Comparison of ENCODE assay signal across 8 cellular contexts in genomic region chr6:7312616-7313504, GRCh38. TPM values are rescaled to one million over a fixed set of nuclear protein-coding genes. Genes with fewer than 3 reads are reported as not detected.
DNase-seq lines count a peak whose midpoint lies in the region; ATAC-seq, FAIRE-seq and TF ChIP-seq lines count a peak whose summit lies in the region.

SSR1 (minus strand) TSS chr6:7313199; CDS start chr6:7313120, 79 bp downstream.

- TF ChIP-seq POLR2A in HepG2 (IDR thresholded peaks at IDR 0.05; ENCODE audit: insufficient read depth in 1 of 2, low read depth in 2 of 2, low read length in 2 of 2) = peak; percentile 97 to 98

- no peaks in the 10 kb centered on the region; a peak in 1 of 5 replicates for H3K27me3 ChIP-seq in HepG2 (ENCODE audit: control insufficient read depth in 1 of 2, insufficient read depth in 2 of 2, low read length in 2 of 2)

- peak; percentile 54 for TF ChIP-seq RAD21 in HepG2 (CRISPR knock-in tag; IDR thresholded peaks at IDR 0.05)

- DNase-seq in CD14-positive monocyte (ENCODE audit: low spot score) (peak; percentile 97), NCI-H82 (lab: John Stamatoyannopoulos, UW) (peak; percentile 98), dermis microvascular lymphatic vessel endothelial cell (ENCODE audit: low read depth in 2 of 2) (peak; percentile 89 to 98), HepG2 (ENCODE audit: low spot score) (peak; percentile 95)
- peak; percentile 95 to 96 for DNase-seq in activated CD4-positive, alpha-beta T cell treated with anti-CD3 and anti-CD28 coated beads, Interleukin-2, amount 50 U/mL, for 48 hours
- DNase-seq in stimulated activated CD4-positive, alpha-beta T cell treated with anti-CD3 and anti-CD28 coated beads, Interleukin-4, amount 100 ng/mL, for 1 hour = peak; percentile 95

- CTCF ChIA-PET in HepG2 (lab: Yijun Ruan, JAX; ENCODE audit: low intra/inter-chr PET ratio, low total read pairs) = interaction anchor here (1.9 kb wide), 1 partner anchor 26 kb away, joined by 5 read pairs; no protein-coding TSS in a partner anchor

- peaks cover 8% of the 10 kb centered on the region; the same call in 1 of the 2 replicates for H4K20me1 ChIP-seq in HepG2 (ENCODE audit: insufficient read depth, low read length)

- H3K4me3 ChIP-seq in HepG2 (replicated peaks in 1 of 3; ENCODE audit: insufficient read depth in 1 of 3, low read depth in 2 of 3, low read length in 3 of 3) = peak within 1 kb of the TSS; percentile 85 to 98 (median 97)

- TF ChIP-seq EP300 in HepG2 (IDR thresholded peaks at IDR 0.05; ENCODE audit: low read depth in 2 of 2, low read length in 2 of 2) (peak in 1 of 2 experiments; percentile 67; a peak in 2 of 4 replicates), HepG2 (CRISPR knock-in tag; IDR thresholded peaks at IDR 0.05; ENCODE audit: borderline replicate concordance) (peak; percentile 81; the same call in 1 of the 2 replicates)

- peaks cover 52% of the 10 kb centered on the region for H3K79me2 ChIP-seq in HepG2 (ENCODE audit: insufficient read depth, low read length)

- no TSS peak for BruUV-seq in HepG2 (replicated peaks; lab: Mats Ljungman, UMichigan)

- ATAC-seq in GM19397 (IDR thresholded peaks at IDR 0.05; ENCODE audit: unreplicated experiment) = peak; percentile 99
- ATAC-seq in HG03571 (IDR thresholded peaks at IDR 0.05; ENCODE audit: unreplicated experiment) = peak; percentile 99
- ATAC-seq in HepG2 = peak; percentile 93

- peak within 1 kb of the TSS; percentile 90 to 97 for H3K4me3 Mint-ChIP-seq in CD14-positive monocyte

- peaks cover 69% of the 10 kb centered on the region for H3K4me1 ChIP-seq in HepG2 (ENCODE audit: insufficient read depth, low read length)

- no peaks in the 10 kb centered on the region for H3K9me3 ChIP-seq in HepG2 (ENCODE audit: low read length)

- peak within 1 kb of the TSS; percentile 91 for H3K27ac ChIP-seq in HepG2 (ENCODE audit: extremely low read length, insufficient read depth, low read length)

- H3K4me2 ChIP-seq in HepG2 (ENCODE audit: low read depth, low read length) = peak within 1 kb of the TSS; percentile 84

- in situ Hi-C loops in HepG2 (cut with HindIII; ENCODE audit: extremely low pct_ligation_motif_present, low pct_unique_long_range_greater_than_20kb) = no loop called here

- peak within 1 kb of the TSS; percentile 99 for H3K9ac ChIP-seq in HepG2 (ENCODE audit: insufficient read depth, low read depth, low read length)

- H3K27me3 Mint-ChIP-seq in CD14-positive monocyte (ENCODE audit: low read depth in 3 of 3) = peaks cover 0 to 1% (median 0%) of the 10 kb centered on the region in 3 donors

- peaks cover 4 to 20% of the 10 kb centered on the region in 2 experiments for H3K36me3 ChIP-seq in HepG2 (replicated peaks in 1 of 2; ENCODE audit: control insufficient read depth in 1 of 2, insufficient read depth in 2 of 2, low read length in 2 of 2)

- WGBS in HepG2 (ENCODE audit: low lambda C conversion rate) = 2% methylated on average over 33 of the region's 83 CpGs

- intact Hi-C loops in CD14-positive monocyte (cut with micrococcal nuclease) (loop anchor here in 1 of 2 donors (5.0 kb wide), 1 partner anchor 74 kb away; the partner anchor contains the start of genes CAGE1 and RIOK1), HepG2 (cut with micrococcal nuclease; ENCODE audit: unreplicated experiment) (loop anchor here (1.0 to 5.0 kb wide), 3 partner anchors 26 to 229 kb away; partner anchors contain the start of gene DSP)

- H3K9me3 Mint-ChIP-seq in CD14-positive monocyte = peaks cover 0 to 2% (median 0%) of the 10 kb centered on the region in 7 donors

- H3K36me3 Mint-ChIP-seq in CD14-positive monocyte = peaks cover 26 to 27% of the 10 kb centered on the region in 2 donors

- peak within 1 kb of the TSS; percentile 59 for H2AFZ ChIP-seq in HepG2 (ENCODE audit: low read length)

- POLR2A ChIA-PET in HepG2 (lab: Yijun Ruan, JAX) = interaction anchor here (0.7 to 4.3 kb wide), 6 partner anchors 16 to 230 kb away, joined by 3 to 39 read pairs (median 4); partner anchors contain the start of genes CAGE1, DSP and RIOK1

- peak within 1 kb of the TSS; percentile 86 to 96 (median 93) for H3K27ac Mint-ChIP-seq in CD14-positive monocyte

- FAIRE-seq in HepG2 (lab: Jason Lieb, UNC) = no peak

- H3K4me1 Mint-ChIP-seq in CD14-positive monocyte = peaks cover 53% of the 10 kb centered on the region

- TF ChIP-seq CTCF in CD14-positive monocyte (IDR thresholded peaks at IDR 0.05) (no peak), HepG2 (CRISPR knock-in tag; IDR thresholded peaks at IDR 0.05) (no peak)

TF ChIP-seq in HepG2, 621 proteins besides CTCF, POLR2A, EP300 and RAD21 (continues in another document):
- no peak for TF ChIP-seq FLYWCH1 (CRISPR knock-in tag; IDR thresholded peaks at IDR 0.05)
- TF ChIP-seq THAP11 (CRISPR knock-in tag; IDR thresholded peaks at IDR 0.05) = peak; percentile 88
- TF ChIP-seq TEF (CRISPR knock-in tag; IDR thresholded peaks at IDR 0.05) = no peak; the same call in 1 of the 2 replicates
- TF ChIP-seq ZNF432 (CRISPR knock-in tag; IDR thresholded peaks at IDR 0.05; ENCODE audit: borderline replicate concordance) = no peak
- peak; percentile 90 for TF ChIP-seq GABPB1 (CRISPR knock-in tag; IDR thresholded peaks at IDR 0.05)
- peak; percentile 21; the same call in 1 of the 2 replicates for TF ChIP-seq RARG (CRISPR knock-in tag; IDR thresholded peaks at IDR 0.05; ENCODE audit: low read depth)
- TF ChIP-seq KLF13 (CRISPR knock-in tag; IDR thresholded peaks at IDR 0.05) = peak; percentile 69; the same call in 1 of the 2 replicates
- TF ChIP-seq SALL2 (CRISPR knock-in tag; IDR thresholded peaks at IDR 0.05) = peak; percentile 97
- peak; percentile 62; the same call in 1 of the 2 replicates for TF ChIP-seq ZNF275 (CRISPR knock-in tag; IDR thresholded peaks at IDR 0.05; ENCODE audit: borderline replicate concordance)
- TF ChIP-seq ZNF800 (CRISPR knock-in tag; IDR thresholded peaks at IDR 0.05) = peak; percentile 70; the same call in 1 of the 2 replicates
- peak; percentile 84 for TF ChIP-seq ZNF563 (CRISPR knock-in tag; IDR thresholded peaks at IDR 0.05)
- TF ChIP-seq FOXJ3 (CRISPR knock-in tag; IDR thresholded peaks at IDR 0.05; ENCODE audit: borderline replicate concordance) = peak; percentile 83; the same call in 1 of the 2 replicates

RNA-seq across cellular contexts. Expression of gene SSR1, which starts in this region (rescaled TPM):
- polyA plus RNA-seq in CD14-positive monocyte (100 to 1,000 TPM; 251 to 302 TPM), HepG2 (2011; rRNA removed) (135 and 203 TPM in 2 replicates)
- total RNA-seq in dermis microvascular lymphatic vessel endothelial cell (42.9 and 52.9 TPM in 2 replicates), HepG2 (2016; rRNA removed; fragmentation: Illumina TruSeq; extraction: Trizol) (208 and 243 TPM in 2 replicates)
- 39.6 and 42.9 TPM in 2 replicates for total RNA-seq in HepG2 (2016; cell fraction: cytosol; rRNA removed; fragmentation: Illumina TruSeq; extraction: Trizol; ENCODE audit: low read depth)
- 200 and 237 TPM in 2 replicates for total RNA-seq in HepG2 (2016; cell fraction: insoluble cytoplasmic fraction; rRNA removed; fragmentation: Illumina TruSeq; extraction: Trizol)
- 91.8 and 97.7 TPM in 2 replicates for total RNA-seq in HepG2 (2016; cell fraction: membrane; rRNA removed; fragmentation: Illumina TruSeq; extraction: Trizol)
- 235 and 275 TPM in 2 replicates for total RNA-seq in HepG2 (2016; cell fraction: nucleus; rRNA removed; fragmentation: Illumina TruSeq; extraction: Trizol)
- 77.3 and 119 TPM in 2 replicates for polyA plus RNA-seq in HepG2 (2011; cell fraction: cytosol; rRNA removed)
- polyA plus RNA-seq in HepG2 (2011; cell fraction: nucleus; rRNA removed) = 28.6 and 39.3 TPM in 2 replicates
- polyA plus RNA-seq in HepG2 (2012) = 148 and 179 TPM in 2 replicates
- polyA plus RNA-seq in HepG2 (2016; cell fraction: cytosol; fragmentation: Illumina TruSeq; extraction: Trizol; ENCODE audit: low read depth) = 33.8 and 41.9 TPM in 2 replicates
- 176 and 181 TPM in 2 replicates for polyA plus RNA-seq in HepG2 (2016; cell fraction: insoluble cytoplasmic fraction; fragmentation: Illumina TruSeq; extraction: Trizol; ENCODE audit: low read depth)
- polyA plus RNA-seq in HepG2 (2016; cell fraction: membrane; fragmentation: Illumina TruSeq; extraction: Trizol; ENCODE audit: low read depth) = 64.9 and 66.7 TPM in 2 replicates
- 275 and 279 TPM in 2 replicates for polyA plus RNA-seq in HepG2 (2016; cell fraction: nucleus; fragmentation: Illumina TruSeq; extraction: Trizol; ENCODE audit: insufficient read depth, low read depth)
- polyA minus RNA-seq in HepG2 (2011; rRNA and poly(A)+ RNA removed; ENCODE audit: low replicate concordance) = 76.5 and 121 TPM in 2 replicates
- polyA minus RNA-seq in HepG2 (2011; cell fraction: cytosol; rRNA and poly(A)+ RNA removed) = 135 and 140 TPM in 2 replicates
- 83.2 and 87.0 TPM in 2 replicates for polyA minus RNA-seq in HepG2 (2011; cell fraction: nucleus; rRNA and poly(A)+ RNA removed)

Comparison
In these comparisons a context has a peak if more than half of its experiments do, and no peak if none do; other contexts are left out.
1. Peak in every context shown above with its lines: DNase-seq, ATAC-seq, H3K4me3 ChIP-seq and H3K27ac ChIP-seq.